In the genomic region with DNA sequence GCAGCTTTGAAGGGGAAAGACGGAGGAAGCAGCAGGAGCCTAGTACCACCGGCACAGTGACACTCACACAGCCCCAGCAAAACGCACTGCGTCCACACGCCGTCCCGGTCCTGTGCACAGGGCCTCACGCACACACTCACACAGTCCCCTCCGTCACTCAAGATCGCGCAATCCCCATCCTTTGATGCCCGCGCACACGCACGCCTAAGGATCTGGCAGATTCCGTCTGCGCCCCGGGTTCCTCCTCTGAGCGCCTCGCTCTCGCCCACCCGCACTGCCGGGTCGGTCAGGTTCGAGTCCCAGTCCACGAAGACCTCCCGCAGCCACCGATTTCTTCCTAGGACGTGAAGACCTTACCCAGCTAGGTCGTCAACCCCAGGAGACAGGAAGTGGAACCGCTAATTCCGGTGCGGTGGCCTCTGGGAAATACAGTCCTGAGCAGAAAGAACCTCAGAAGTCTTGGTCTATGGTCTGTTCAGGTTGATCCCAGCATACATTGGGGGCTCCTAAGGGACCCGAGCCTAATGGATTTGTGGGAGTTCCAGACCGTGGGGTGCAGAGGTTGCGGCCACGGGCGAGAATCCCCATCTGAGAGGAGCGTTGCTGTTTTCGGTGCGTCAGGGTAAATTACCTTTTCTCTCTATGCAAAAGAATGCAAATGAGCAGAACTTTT, we compare ENCODE assay signal across 1 cellular context.
TF ChIP-seq lines count a peak whose summit lies in the region.

A gene (minus strand): TSS at position 400 of the 673 bp plus-strand sequence. CDS start 5,899 bp downstream, outside the sequence.

TF ChIP-seq in IMR-90, 13 proteins besides CTCF, POLR2A, EP300 and RAD21:
- no peak for TF ChIP-seq MXI1 (IDR thresholded peaks at IDR 0.05; ENCODE audit: borderline replicate concordance, low read depth, low read length)
- TF ChIP-seq CEBPB (IDR thresholded peaks at IDR 0.05; ENCODE audit: low read depth, low read length): peak; percentile 32
